In genomic region chr13:99969368-99969933, GRCh38 we compare ENCODE assay signal across 8 cellular contexts. TPM values are rescaled to one million over a fixed set of nuclear protein-coding genes. Genes with fewer than 3 reads are reported as not detected.
DNase-seq lines count a peak whose midpoint lies in the region; ATAC-seq and TF ChIP-seq lines count a peak whose summit lies in the region.

No MANE protein-coding gene starts in this region.

- DNase-seq in left ventricle myocardium inferior (no peak), cardiac septum (ENCODE audit: low spot score) (no peak), left colon (no peak), upper lobe of left lung (peak in 1 of 2 donors; percentile 83), activated gamma-delta T cell (lab: John Stamatoyannopoulos, UW) (no peak)
- no peak for DNase-seq in activated naive CD8-positive, alpha-beta T cell treated with anti-CD3 and anti-CD28 coated beads, Interleukin-2, amount 10 ng/mL, durations not matched to agents 7 days and 5 days

- no peaks in the 10 kb centered on the region for H3K36me3 ChIP-seq in left ventricle myocardium inferior
- H3K36me3 ChIP-seq in upper lobe of left lung, result no peaks in the 10 kb centered on the region

- no peak for TF ChIP-seq EP300 in upper lobe of left lung (IDR thresholded peaks at IDR 0.05)

- peaks cover 71% of the 10 kb centered on the region for H3K27me3 Mint-ChIP-seq in activated naive CD8-positive, alpha-beta T cell treated with anti-CD3 and anti-CD28 coated beads, Interleukin-2, amount 10 ng/mL, durations not matched to agents 7 days and 5 days

- peaks cover 98% of the 10 kb centered on the region for H3K27me3 ChIP-seq in left ventricle myocardium inferior (ENCODE audit: low read depth)
- peaks cover 9 to 80% (median 52%) of the 10 kb centered on the region in 4 donors for H3K27me3 ChIP-seq in upper lobe of left lung

- H3K27ac ChIP-seq in left ventricle myocardium inferior (replicated peaks) (no peak overlapping the region), upper lobe of left lung (no peak overlapping the region)

- no peak for TF ChIP-seq POLR2A in upper lobe of left lung (IDR thresholded peaks at IDR 0.05)

- peak overlapping the region; percentile 58 for H3K4me3 ChIP-seq in left ventricle myocardium inferior
- H3K4me3 ChIP-seq in upper lobe of left lung, result peak overlapping the region in 3 of 4 donors; percentile 17 to 33 (median 26)

- H3K9me3 ChIP-seq in left ventricle myocardium inferior (replicated peaks) (no peaks in the 10 kb centered on the region), upper lobe of left lung (peaks cover 0 to 3% (median 0%) of the 10 kb centered on the region in 4 donors)

- no peak for TF ChIP-seq CTCF in left ventricle myocardium inferior (IDR thresholded peaks at IDR 0.05; ENCODE audit: borderline replicate concordance)
- no peak for TF ChIP-seq CTCF in upper lobe of left lung (IDR thresholded peaks at IDR 0.05)

- peaks cover 5% of the 10 kb centered on the region for H3K9me3 Mint-ChIP-seq in activated naive CD8-positive, alpha-beta T cell treated with anti-CD3 and anti-CD28 coated beads, Interleukin-2, amount 10 ng/mL, durations not matched to agents 7 days and 5 days

- H3K4me1 ChIP-seq in left ventricle myocardium inferior (peaks cover 38% of the 10 kb centered on the region), upper lobe of left lung (peaks cover 31 to 42% (median 33%) of the 10 kb centered on the region in 4 donors)

- POLR2A ChIA-PET in activated naive CD8-positive, alpha-beta T cell treated with anti-CD3 and anti-CD28 coated beads, Interleukin-2, amount 10 ng/mL, durations not matched to agents 7 days and 5 days (lab: Charles Lee), result no interaction called here

- WGBS in upper lobe of left lung, 2 donors, result 4 to 6% methylated on average over 37 to 43 of the region's 60 CpGs

- H3K36me3 Mint-ChIP-seq in activated naive CD8-positive, alpha-beta T cell treated with anti-CD3 and anti-CD28 coated beads, Interleukin-2, amount 10 ng/mL, durations not matched to agents 7 days and 5 days, result peaks cover 7% of the 10 kb centered on the region

- H3K4me3 Mint-ChIP-seq in activated naive CD8-positive, alpha-beta T cell treated with anti-CD3 and anti-CD28 coated beads, Interleukin-2, amount 10 ng/mL, durations not matched to agents 7 days and 5 days, result peak overlapping the region; percentile 80

- intact Hi-C loops in left ventricle myocardium inferior (cut with micrococcal nuclease), result no loop called here
- intact Hi-C loops in cardiac septum (cut with DNase I), result no loop called here
- intact Hi-C loops in left colon (cut with DNase I, micrococcal nuclease), result no loop called here

- H3K27ac Mint-ChIP-seq in activated naive CD8-positive, alpha-beta T cell treated with anti-CD3 and anti-CD28 coated beads, Interleukin-2, amount 10 ng/mL, durations not matched to agents 7 days and 5 days, result peak overlapping the region; percentile 84

- peaks cover 21% of the 10 kb centered on the region for H3K4me1 Mint-ChIP-seq in activated naive CD8-positive, alpha-beta T cell treated with anti-CD3 and anti-CD28 coated beads, Interleukin-2, amount 10 ng/mL, durations not matched to agents 7 days and 5 days

- ATAC-seq in activated naive CD8-positive, alpha-beta T cell treated with anti-CD3 and anti-CD28 coated beads, Interleukin-2, amount 10 ng/mL, durations not matched to agents 7 days and 5 days (ENCODE audit: low read depth), result no peak
- ATAC-seq in left colon (peak; percentile 13), upper lobe of left lung (ENCODE audit: low FRiP score in 2 of 2) (no peak), GM19351 (IDR thresholded peaks at IDR 0.05; ENCODE audit: unreplicated experiment) (no peak), GM21367 (IDR thresholded peaks at IDR 0.05; ENCODE audit: unreplicated experiment) (no peak)

RNA-seq across cellular contexts. Expression of gene ZIC5, which starts 2.1 kb away (rescaled TPM):
- total RNA-seq in left ventricle myocardium inferior (not detected), cardiac septum (0.05 TPM), left colon (not detected), upper lobe of left lung (under 1 TPM in 1 of 6 donors, not detected in 5; 0.07 TPM)
- not detected for total RNA-seq in activated naive CD8-positive, alpha-beta T cell treated with anti-CD3 and anti-CD28 coated beads, Interleukin-2, amount 10 ng/mL, durations not matched to agents 7 days and 5 days

RNA-seq across cellular contexts. Expression of gene ZIC2, which starts 12.1 kb away (rescaled TPM):
- total RNA-seq in left ventricle myocardium inferior (not detected), cardiac septum (not detected), left colon (under 1 TPM; 0.08 to 0.27 TPM), upper lobe of left lung (under 1 TPM in 2 of 6 donors, not detected in 4; 0.69 to 0.84 TPM)
- total RNA-seq in activated naive CD8-positive, alpha-beta T cell treated with anti-CD3 and anti-CD28 coated beads, Interleukin-2, amount 10 ng/mL, durations not matched to agents 7 days and 5 days, result not detected
